Comparison of ENCODE assay signal across 1 cellular context in genomic region chr1:94801919-94802546, GRCh38.
TF ChIP-seq lines count a peak whose summit lies in the region.

No MANE protein-coding gene starts in this region.

TF ChIP-seq in HepG2, 621 proteins besides CTCF, POLR2A, EP300 and RAD21 (continued from another document):
- TF ChIP-seq, protein P1, sequence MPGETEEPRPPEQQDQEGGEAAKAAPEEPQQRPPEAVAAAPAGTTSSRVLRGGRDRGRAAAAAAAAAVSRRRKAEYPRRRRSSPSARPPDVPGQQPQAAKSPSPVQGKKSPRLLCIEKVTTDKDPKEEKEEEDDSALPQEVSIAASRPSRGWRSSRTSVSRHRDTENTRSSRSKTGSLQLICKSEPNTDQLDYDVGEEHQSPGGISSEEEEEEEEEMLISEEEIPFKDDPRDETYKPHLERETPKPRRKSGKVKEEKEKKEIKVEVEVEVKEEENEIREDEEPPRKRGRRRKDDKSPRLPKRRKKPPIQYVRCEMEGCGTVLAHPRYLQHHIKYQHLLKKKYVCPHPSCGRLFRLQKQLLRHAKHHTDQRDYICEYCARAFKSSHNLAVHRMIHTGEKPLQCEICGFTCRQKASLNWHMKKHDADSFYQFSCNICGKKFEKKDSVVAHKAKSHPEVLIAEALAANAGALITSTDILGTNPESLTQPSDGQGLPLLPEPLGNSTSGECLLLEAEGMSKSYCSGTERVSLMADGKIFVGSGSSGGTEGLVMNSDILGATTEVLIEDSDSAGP (CRISPR knock-in tag; IDR thresholded peaks at IDR 0.05; ENCODE audit: borderline replicate concordance): no peak
- TF ChIP-seq TOPORS (CRISPR knock-in tag; IDR thresholded peaks at IDR 0.05) (no peak), SMC3 (IDR thresholded peaks at IDR 0.05; ENCODE audit: low read length) (peak; percentile 57), ZNF713 (CRISPR knock-in tag; IDR thresholded peaks at IDR 0.05) (no peak), SRSF9 (IDR thresholded peaks at IDR 0.05; ENCODE audit: borderline replicate concordance, insufficient read depth, low read depth, low read length, poor library complexity, severe bottlenecking) (no peak), ZNF335 (CRISPR knock-in tag; IDR thresholded peaks at IDR 0.05) (no peak), PRDM15 (CRISPR knock-in tag; IDR thresholded peaks at IDR 0.05) (no peak), NR2F1 (CRISPR knock-in tag; IDR thresholded peaks at IDR 0.05) (no peak), RBAK (CRISPR knock-in tag; IDR thresholded peaks at IDR 0.05) (no peak), HDAC6 (IDR thresholded peaks at IDR 0.05; ENCODE audit: low read depth, low read length) (no peak), NRL (CRISPR knock-in tag; IDR thresholded peaks at IDR 0.05; ENCODE audit: borderline replicate concordance) (peak; percentile 58; the same call in 1 of the 2 replicates), RXRA (CRISPR knock-in tag; IDR thresholded peaks at IDR 0.05) (0 out of 2 replicates have a peak, but pooled peaks have one; percentile 23), SOX6 (IDR thresholded peaks at IDR 0.05) (no peak), SOX6 (CRISPR knock-in tag; IDR thresholded peaks at IDR 0.05) (no peak), FOXP1 (IDR thresholded peaks at IDR 0.05) (no peak), FOXP1 (CRISPR knock-in tag; IDR thresholded peaks at IDR 0.05) (no peak), ZNF414 (CRISPR knock-in tag; IDR thresholded peaks at IDR 0.05) (no peak), ZNF766 (CRISPR knock-in tag; IDR thresholded peaks at IDR 0.05; ENCODE audit: borderline replicate concordance) (no peak), SNAPC4 (CRISPR knock-in tag; IDR thresholded peaks at IDR 0.05) (no peak), IRX3 (CRISPR knock-in tag; IDR thresholded peaks at IDR 0.05; ENCODE audit: borderline replicate concordance, low read depth) (no peak), TBL1XR1 (IDR thresholded peaks at IDR 0.05; ENCODE audit: borderline replicate concordance, low read length, partially characterized antibody) (no peak), IRF9 (CRISPR knock-in tag; IDR thresholded peaks at IDR 0.05; ENCODE audit: borderline replicate concordance) (0 out of 2 replicates have a peak, but pooled peaks have one; percentile 47), ZNF224 (CRISPR knock-in tag; IDR thresholded peaks at IDR 0.05) (no peak), GATAD2A (CRISPR knock-in tag; IDR thresholded peaks at IDR 0.05) (peak; percentile 28; the same call in 1 of the 2 replicates), STAG1 (CRISPR knock-in tag; IDR thresholded peaks at IDR 0.05) (peak; percentile 82), REPIN1 (CRISPR knock-in tag; IDR thresholded peaks at IDR 0.05; ENCODE audit: borderline replicate concordance, low read depth) (no peak; the same call in 1 of the 2 replicates), TFAP4 (IDR thresholded peaks at IDR 0.05; ENCODE audit: borderline replicate concordance, low read depth) (no peak), ZNF430 (CRISPR knock-in tag; IDR thresholded peaks at IDR 0.05) (no peak), SAP130 (CRISPR knock-in tag; IDR thresholded peaks at IDR 0.05; ENCODE audit: low read depth) (no peak), ZNF775 (CRISPR knock-in tag; IDR thresholded peaks at IDR 0.05; ENCODE audit: borderline replicate concordance) (no peak), ZBTB38 (CRISPR knock-in tag; IDR thresholded peaks at IDR 0.05) (0 out of 2 replicates have a peak, but pooled peaks have one; percentile 44), RARA (CRISPR knock-in tag; IDR thresholded peaks at IDR 0.05) (no peak), ZNF7 (CRISPR knock-in tag; IDR thresholded peaks at IDR 0.05) (no peak), RFXAP (CRISPR knock-in tag; IDR thresholded peaks at IDR 0.05; ENCODE audit: borderline replicate concordance) (no peak), SMAD3 (CRISPR knock-in tag; IDR thresholded peaks at IDR 0.05) (no peak)
- TF ChIP-seq, protein P2, sequence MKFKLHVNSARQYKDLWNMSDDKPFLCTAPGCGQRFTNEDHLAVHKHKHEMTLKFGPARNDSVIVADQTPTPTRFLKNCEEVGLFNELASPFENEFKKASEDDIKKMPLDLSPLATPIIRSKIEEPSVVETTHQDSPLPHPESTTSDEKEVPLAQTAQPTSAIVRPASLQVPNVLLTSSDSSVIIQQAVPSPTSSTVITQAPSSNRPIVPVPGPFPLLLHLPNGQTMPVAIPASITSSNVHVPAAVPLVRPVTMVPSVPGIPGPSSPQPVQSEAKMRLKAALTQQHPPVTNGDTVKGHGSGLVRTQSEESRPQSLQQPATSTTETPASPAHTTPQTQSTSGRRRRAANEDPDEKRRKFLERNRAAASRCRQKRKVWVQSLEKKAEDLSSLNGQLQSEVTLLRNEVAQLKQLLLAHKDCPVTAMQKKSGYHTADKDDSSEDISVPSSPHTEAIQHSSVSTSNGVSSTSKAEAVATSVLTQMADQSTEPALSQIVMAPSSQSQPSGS (CRISPR knock-in tag; IDR thresholded peaks at IDR 0.05): no peak
- TF ChIP-seq, protein P3, sequence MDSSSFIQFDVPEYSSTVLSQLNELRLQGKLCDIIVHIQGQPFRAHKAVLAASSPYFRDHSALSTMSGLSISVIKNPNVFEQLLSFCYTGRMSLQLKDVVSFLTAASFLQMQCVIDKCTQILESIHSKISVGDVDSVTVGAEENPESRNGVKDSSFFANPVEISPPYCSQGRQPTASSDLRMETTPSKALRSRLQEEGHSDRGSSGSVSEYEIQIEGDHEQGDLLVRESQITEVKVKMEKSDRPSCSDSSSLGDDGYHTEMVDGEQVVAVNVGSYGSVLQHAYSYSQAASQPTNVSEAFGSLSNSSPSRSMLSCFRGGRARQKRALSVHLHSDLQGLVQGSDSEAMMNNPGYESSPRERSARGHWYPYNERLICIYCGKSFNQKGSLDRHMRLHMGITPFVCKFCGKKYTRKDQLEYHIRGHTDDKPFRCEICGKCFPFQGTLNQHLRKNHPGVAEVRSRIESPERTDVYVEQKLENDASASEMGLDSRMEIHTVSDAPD (CRISPR knock-in tag; IDR thresholded peaks at IDR 0.05): no peak
TF ChIP-seq in HepG2: peak in this region for 14.
